Comparison of ENCODE assay signal across 16 cellular contexts in the genomic region with DNA sequence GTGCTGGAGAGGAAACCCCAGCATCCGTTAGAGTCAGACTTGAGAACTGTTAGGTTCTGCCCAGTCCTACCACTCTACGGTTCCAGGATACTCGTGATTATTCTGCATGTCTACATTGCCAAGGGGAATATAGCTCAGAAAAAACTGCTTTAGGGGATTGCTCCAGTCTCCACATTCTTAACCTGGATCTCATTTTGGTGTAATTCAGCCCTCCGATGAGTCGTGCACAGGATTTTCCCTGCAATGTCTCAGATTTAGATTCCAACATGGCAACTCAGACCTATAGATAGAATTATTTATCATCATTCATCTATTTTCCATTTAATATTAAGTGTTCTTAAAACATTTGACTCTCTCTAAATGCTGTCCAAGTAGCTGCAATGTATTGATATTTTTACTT.
DNase-seq lines count a peak whose midpoint lies in the region; ATAC-seq, FAIRE-seq and TF ChIP-seq lines count a peak whose summit lies in the region.
"Had no signal": no experiment of that assay in that cellular context is flagged by ENCODE, and none has a peak within 500 bp of the region (broad histone marks: within the 10 kb centered on the region; RNA-seq: fewer than 3 reads in every experiment).

No MANE protein-coding gene starts in this region.

- H3K79me2 ChIP-seq in keratinocyte (ENCODE audit: control insufficient read depth, insufficient read depth, low read length): no peaks in the 10 kb centered on the region

- H3K9me1 ChIP-seq in keratinocyte (ENCODE audit: control insufficient read depth, extremely low read depth, insufficient read depth, low read length): no peaks in the 10 kb centered on the region

- DNase-seq in ELR (ENCODE audit: low read depth) (peak; percentile 60), astrocyte of the spinal cord (ENCODE audit: low read depth, low spot score) (peak; percentile 6), keratinocyte (ENCODE audit: low read depth, low spot score) (peak; percentile 2), NCI-H2227 (lab: John Stamatoyannopoulos, UW; ENCODE audit: unreplicated experiment) (no peak)
- peak; percentile 60 for DNase-seq in Jurkat, Clone E6-1 (ENCODE audit: low read depth, low spot score)
- DNase-seq in activated T-cell treated with anti-CD3 and anti-CD28 coated beads, Interleukin-2, amount 50 U/mL, for 1 hour: no peak
- DNase-seq: ACHN; CD4-positive, alpha-beta T cell; DMS79; Kasumi-1; NCI-H1417; NCI-H1930; NCI-H524 treated with DMSO at 0.1 percent for 48 hours had no signal

- TF ChIP-seq CTCF in astrocyte of the spinal cord (IDR thresholded peaks at IDR 0.05; ENCODE audit: low read depth, low read length): no peak
- no peak for TF ChIP-seq CTCF in keratinocyte (optimal IDR thresholded peaks at IDR 0.05 in 1 of 3, IDR thresholded peaks at IDR 0.05 in 1 of 3, conservative IDR thresholded peaks at IDR 0.05 in 1 of 3; ENCODE audit: extremely low read depth in 1 of 3, insufficient read depth in 2 of 3, low read length in 3 of 3)

- no peak overlapping the region for H3K4me3 ChIP-seq in Jurkat, Clone E6-1 (ENCODE audit: low read length)
- no peak overlapping the region for H3K4me3 ChIP-seq in astrocyte of the spinal cord (ENCODE audit: low read depth, low read length)
- H3K4me3 ChIP-seq in keratinocyte (ENCODE audit: control insufficient read depth in 2 of 3, extremely low read depth in 1 of 3, insufficient read depth in 2 of 3, low read depth in 1 of 3, low read length in 3 of 3): no peak overlapping the region
- H3K4me3 ChIP-seq: SK-N-MC had no signal

- no peak for FAIRE-seq in keratinocyte (lab: Jason Lieb, UNC)
- FAIRE-seq: HepG2 had no signal

- no peaks in the 10 kb centered on the region for H3K4me1 ChIP-seq in keratinocyte (ENCODE audit: control insufficient read depth, extremely low read depth, insufficient read depth, low read length)

- H3K27me3 ChIP-seq in keratinocyte (ENCODE audit: control insufficient read depth, extremely low read depth, insufficient read depth, low read length): peaks cover 6% of the 10 kb centered on the region

- in situ Hi-C loops in astrocyte of the spinal cord (cut with HindIII; ENCODE audit: low sequenced_read_pairs): no loop called here

- no peak for ATAC-seq in GM21360 (IDR thresholded peaks at IDR 0.05; ENCODE audit: unreplicated experiment)
- ATAC-seq: HepG2 had no signal

- H3K9me3 ChIP-seq in keratinocyte (ENCODE audit: control insufficient read depth, low read depth, low read length): no peaks in the 10 kb centered on the region

- H3K9ac ChIP-seq in keratinocyte (ENCODE audit: control insufficient read depth, extremely low read depth, insufficient read depth, low read length): no peak overlapping the region

- no peak overlapping the region for H2AFZ ChIP-seq in keratinocyte (ENCODE audit: control insufficient read depth, low read length)

- H3K36me3 ChIP-seq in keratinocyte (ENCODE audit: control insufficient read depth in 2 of 2, extremely low read depth in 1 of 2, insufficient read depth in 2 of 2, low read length in 2 of 2): no peaks in the 10 kb centered on the region

- H3K4me2 ChIP-seq in keratinocyte (ENCODE audit: control insufficient read depth, extremely low read depth, insufficient read depth, low read depth, low read length): no peak overlapping the region

- H3K27ac ChIP-seq in keratinocyte (ENCODE audit: control insufficient read depth, insufficient read depth, low read length): no peak overlapping the region
- H3K27ac ChIP-seq: SK-N-MC had no signal

- H4K20me1 ChIP-seq in keratinocyte (ENCODE audit: control insufficient read depth, extremely low read depth, insufficient read depth, low read length): no peaks in the 10 kb centered on the region

- dilution Hi-C loops in keratinocyte (cut with MboI; ENCODE audit: extremely low pct_ligation_motif_present, low sequenced_read_pairs): no loop called here

Comparison
In these comparisons a context has a peak if more than half of its experiments do, and no peak if none do; other contexts are left out.
1. DNase-seq: peak in ELR (single experiment), Jurkat, Clone E6-1 (single experiment), astrocyte of the spinal cord (single experiment) and keratinocyte (single experiment); none in activated T-cell treated with anti-CD3 and anti-CD28 coated beads, Interleukin-2, amount 50 U/mL, for 1 hour (single experiment) and NCI-H2227 (single experiment).